In genomic region chr13:24512208-24513068, GRCh38 we compare ENCODE assay signal across 8 cellular contexts. TPM values are rescaled to one million over a fixed set of nuclear protein-coding genes. Genes with fewer than 3 reads are reported as not detected.
DNase-seq lines count a peak whose midpoint lies in the region; TF ChIP-seq lines count a peak whose summit lies in the region.

Gene PARP4 (minus strand): TSS chr13:24512778. CDS start chr13:24503776, 9,002 bp downstream.

- H3K9me2 ChIP-seq in PC-9 (ENCODE audit: insufficient read depth), result no peaks in the 10 kb centered on the region

- H4K20me1 ChIP-seq in PC-9 (ENCODE audit: insufficient read depth), result 0 out of 2 replicates have a peak, but pooled peaks cover 3% of the 10 kb centered on the region

- peaks cover 31% of the 10 kb centered on the region for H3F3A ChIP-seq in PC-9 (ENCODE audit: insufficient read depth, low read depth)

- POLR2A ChIA-PET in PC-9 (lab: Charles Lee; ENCODE audit: unreplicated experiment), result interaction anchor here (0.6 to 0.8 kb wide), 2 partner anchors 12 to 206 kb away, joined by 5 to 7 read pairs; no protein-coding TSS in a partner anchor

- H3K36me3 ChIP-seq in PC-9 (ENCODE audit: low read depth), result peaks cover 23% of the 10 kb centered on the region
- H3K36me3 ChIP-seq in esophagus (ENCODE audit: control insufficient read depth in 2 of 2, insufficient read depth in 2 of 2, low read length in 1 of 2), result no peaks in the 10 kb centered on the region
- no peaks in the 10 kb centered on the region for H3K36me3 ChIP-seq in muscle layer of colon (ENCODE audit: insufficient read depth, low read length)

- H3K9me3 ChIP-seq in PC-9 (ENCODE audit: insufficient read depth, low read depth) (peaks cover 9% of the 10 kb centered on the region), esophagus (ENCODE audit: control insufficient read depth in 2 of 2, insufficient read depth in 1 of 2, low read depth in 1 of 2, low read length in 1 of 2) (no peaks in the 10 kb centered on the region), muscle layer of colon (ENCODE audit: low read length) (no peaks in the 10 kb centered on the region)

- 0% methylated on average over 65 to 68 of the region's 68 CpGs for WGBS in esophagus, 2 donors

- peak within 1 kb of the TSS; percentile 89 for H3K4me2 ChIP-seq in PC-9

- DNase-seq in D341Med (ENCODE audit: low spot score) (peak; percentile 90), GM20000 (ENCODE audit: low spot score) (peak; percentile 90), HS-5 (ENCODE audit: low read depth) (peak; percentile 56), PC-9 (peak; percentile 77 to 97)
- DNase-seq in activated T-cell treated with anti-CD3 and anti-CD28 coated beads, Interleukin-2, amount 50 U/mL, for 1 hour, result peak; percentile 73
- peak; percentile 55 to 59 for DNase-seq in stimulated activated CD8-positive, alpha-beta memory T cell treated with anti-CD3 and anti-CD28 coated beads, Interleukin-7, amount 100 ng/mL, for 48 hours (ENCODE audit: extremely low read depth in 1 of 2, low read depth in 1 of 2)

- peak within 1 kb of the TSS; percentile 77 for H3K4me3 ChIP-seq in PC-9
- peak within 1 kb of the TSS; percentile 60 to 80 for H3K4me3 ChIP-seq in esophagus (ENCODE audit: low read depth in 1 of 2, low read length in 2 of 2)
- peak within 1 kb of the TSS; percentile 57 to 87 for H3K4me3 ChIP-seq in muscle layer of colon (ENCODE audit: low read depth in 1 of 2, low read length in 2 of 2)

- H2AFZ ChIP-seq in PC-9, result peak within 1 kb of the TSS; percentile 61; the same call in 1 of the 2 replicates

- H3K27me3 ChIP-seq in PC-9 (ENCODE audit: insufficient read depth, low read depth), result no peaks in the 10 kb centered on the region
- H3K27me3 ChIP-seq in esophagus (ENCODE audit: control insufficient read depth in 1 of 2, insufficient read depth in 2 of 2, low read length in 2 of 2), result no peaks in the 10 kb centered on the region
- no peaks in the 10 kb centered on the region for H3K27me3 ChIP-seq in muscle layer of colon (ENCODE audit: control insufficient read depth in 1 of 2, insufficient read depth in 2 of 2, low read length in 2 of 2)

- CTCF ChIA-PET in PC-9 (lab: Charles Lee), result no interaction called here

- no peak for TF ChIP-seq CTCF in GM20000 (IDR thresholded peaks at IDR 0.05; ENCODE audit: extremely low read depth, missing control alignments)
- TF ChIP-seq CTCF in PC-9 (conservative IDR thresholded peaks at IDR 0.05), result no peak

- H3K27ac ChIP-seq in PC-9 (peak within 1 kb of the TSS; percentile 99), esophagus (ENCODE audit: low read depth in 2 of 2, low read length in 1 of 2) (peak within 1 kb of the TSS; percentile 92 to 98), muscle layer of colon (ENCODE audit: low read depth, low read length) (peak within 1 kb of the TSS; percentile 77)

- BruUV-seq in PC-9 (replicated peaks; lab: Mats Ljungman, UMichigan), result no TSS peak

- intact Hi-C loops in PC-9 (cut with micrococcal nuclease; ENCODE audit: unreplicated experiment), result loop anchor here (1.0 to 2.0 kb wide), 3 partner anchors 10 to 159 kb away; no protein-coding TSS in a partner anchor

- peak within 1 kb of the TSS; percentile 83 for H3K9ac ChIP-seq in muscle layer of colon (ENCODE audit: low read length)

- H3K79me2 ChIP-seq in PC-9 (ENCODE audit: low read depth), result peaks cover 50% of the 10 kb centered on the region

- H3K4me1 ChIP-seq in PC-9 (replicated peaks; ENCODE audit: insufficient read depth) (peaks cover 40% of the 10 kb centered on the region), esophagus (ENCODE audit: control insufficient read depth in 2 of 2, insufficient read depth in 2 of 2, low read length in 1 of 2) (peaks cover 4 to 7% of the 10 kb centered on the region in 2 donors), muscle layer of colon (ENCODE audit: insufficient read depth, low read length) (peaks cover 13% of the 10 kb centered on the region)

RNA-seq across cellular contexts. Expression of gene PARP4, which starts in this region (rescaled TPM):
- total RNA-seq in PC-9 (2021), result 54.8 and 80.6 TPM in 2 replicates
- 10 to 100 TPM; 14.7 to 16.7 TPM for polyA plus RNA-seq in esophagus

Comparison
In these comparisons a context has a peak if more than half of its experiments do, and no peak if none do; other contexts are left out.
1. Peak in every context shown above with its lines: DNase-seq, H3K4me3 ChIP-seq and H3K27ac ChIP-seq.